ENCODE assay signal across 38 cellular contexts in genomic region chr2:73703675-73704074, GRCh38.
"Had no signal": no experiment of that assay in that cellular context is flagged by ENCODE, and none has a peak within 500 bp of the region (broad histone marks: within the 10 kb centered on the region; RNA-seq: fewer than 3 reads in every experiment).

No MANE protein-coding gene starts in this region.

- H3K9me3 ChIP-seq: SJSA1, SK-N-SH had no signal

- H3K36me3 Mint-ChIP-seq: activated CD8-positive, alpha-beta memory T cell treated with anti-CD3 and anti-CD28 coated beads, Interleukin-2, amount 10 ng/mL, durations not matched to agents 7 days and 5 days; activated naive CD4-positive, alpha-beta T cell treated with anti-CD3 and anti-CD28 coated beads, Interleukin-2, amount 10 ng/mL, durations not matched to agents 7 days and 5 days; activated naive CD8-positive, alpha-beta T cell treated with anti-CD3 and anti-CD28 coated beads for 36 hours had no signal

- DNase-seq: activated B cell treated with CpG ODN at 0.5 μM for 24 hours; activated CD4-positive, alpha-beta memory T cell treated with anti-CD3 and anti-CD28 coated beads, Interleukin-2, amount 10 ng/mL, durations not matched to agents 7 days and 5 days; activated CD4-positive, alpha-beta T cell treated with anti-CD3 and anti-CD28 coated beads for 4 hours; activated CD4-positive, alpha-beta T cell treated with anti-CD3 and anti-CD28 coated beads, Interleukin-2, amount 50 U/mL, for 1 hour; activated CD4-positive, CD25-positive, alpha-beta regulatory T cell treated with anti-CD3 and anti-CD28 coated beads, Interleukin-2, amount 50 U/mL, for 72 hours; activated CD8-positive, alpha-beta memory T cell treated with anti-CD3 and anti-CD28 coated beads for 24 hours; activated CD8-positive, alpha-beta memory T cell treated with anti-CD3 and anti-CD28 coated beads, Interleukin-2, amount 10 ng/mL, durations not matched to agents 7 days and 5 days; activated CD8-positive, alpha-beta memory T cell treated with anti-CD3 and anti-CD28 coated beads, Interleukin-2, amount 50 U/mL, for 48 hours; activated effector memory CD4-positive, alpha-beta T cell treated with Interleukin-2 at 50 U/mL for 16 hours; activated naive CD4-positive, alpha-beta T cell treated with anti-CD3 and anti-CD28 coated beads, Interleukin-2, amount 10 ng/mL, durations not matched to agents 7 days and 5 days; activated naive CD8-positive, alpha-beta T cell treated with anti-CD3 and anti-CD28 coated beads for 36 hours; activated T-cell treated with anti-CD3 and anti-CD28 coated beads, Interleukin-2, amount 50 U/mL, for 48 hours; amniotic stem cell; aorta; brain microvascular endothelial cell; Kasumi-1; KG1; MM.1S; NCI-H1092 treated with DMSO at 0.1 percent for 48 hours; NCI-H146; NCI-H187; NCI-H2029 treated with DMSO at 0.1 percent for 48 hours; NCI-H2107; NCI-H2171; NCI-H510A; NCI-H526; NCI-H748 treated with DMSO at 0.1 percent for 48 hours; NK-92 treated with Interleukin-12 subunit alpha and Interleukin-12 subunit beta, amount 100 ng/mL, for 24 hours; PC-3; Peyer's patch; RPMI8226; SHP77 treated with DMSO at 0.1 percent for 48 hours; SK-N-SH had no signal

- ATAC-seq: activated CD8-positive, alpha-beta memory T cell treated with anti-CD3 and anti-CD28 coated beads, Interleukin-2, amount 10 ng/mL, durations not matched to agents 7 days and 5 days; PC-3 had no signal

- H3K9ac ChIP-seq: SK-N-SH had no signal

- H3K9me3 Mint-ChIP-seq: activated B cell treated with CpG ODN at 0.5 μM for 24 hours; activated naive CD8-positive, alpha-beta T cell treated with anti-CD3 and anti-CD28 coated beads for 36 hours; central memory CD8-positive, alpha-beta T cell; T-helper 1 cell treated with Interleukin-12 subunit alpha and Interleukin-12 subunit beta and Interleukin-4 antibody, amounts not matched to agents 30 μg/mL and 1 μg/mL, for 36 hours; T-helper 2 cell treated with Interferon-gamma antibody and Interleukin-4, amounts not matched to agents 5 μg/mL and 100 μg/mL, for 36 hours had no signal

- H3K27ac Mint-ChIP-seq: activated B cell treated with CpG ODN at 0.5 μM for 24 hours; activated CD4-positive, alpha-beta memory T cell treated with anti-CD3 and anti-CD28 coated beads, Interleukin-2, amount 10 ng/mL, durations not matched to agents 7 days and 5 days; activated CD8-positive, alpha-beta memory T cell treated with anti-CD3 and anti-CD28 coated beads, Interleukin-2, amount 10 ng/mL, durations not matched to agents 7 days and 5 days; activated naive CD4-positive, alpha-beta T cell treated with anti-CD3 and anti-CD28 coated beads, Interleukin-2, amount 10 ng/mL, durations not matched to agents 7 days and 5 days; activated naive CD8-positive, alpha-beta T cell treated with anti-CD3 and anti-CD28 coated beads for 36 hours; T-helper 1 cell treated with Interleukin-12 subunit alpha and Interleukin-12 subunit beta and Interleukin-4 antibody, amounts not matched to agents 30 μg/mL and 1 μg/mL, for 36 hours; T-helper 2 cell treated with Interferon-gamma antibody and Interleukin-4, amounts not matched to agents 5 μg/mL and 100 μg/mL, for 36 hours had no signal

- H3K27me3 ChIP-seq: brain microvascular endothelial cell, Peyer's patch had no signal

- H3K27ac ChIP-seq: brain microvascular endothelial cell, Peyer's patch, SJSA1, VCaP had no signal

- H3K36me3 ChIP-seq: brain microvascular endothelial cell, Peyer's patch, SJSA1 had no signal

- H3K4me3 Mint-ChIP-seq: activated B cell treated with CpG ODN at 0.5 μM for 24 hours; activated CD4-positive, alpha-beta memory T cell treated with anti-CD3 and anti-CD28 coated beads, Interleukin-2, amount 10 ng/mL, durations not matched to agents 7 days and 5 days; activated CD8-positive, alpha-beta memory T cell treated with anti-CD3 and anti-CD28 coated beads, Interleukin-2, amount 10 ng/mL, durations not matched to agents 7 days and 5 days; activated naive CD4-positive, alpha-beta T cell treated with anti-CD3 and anti-CD28 coated beads, Interleukin-2, amount 10 ng/mL, durations not matched to agents 7 days and 5 days; activated naive CD8-positive, alpha-beta T cell treated with anti-CD3 and anti-CD28 coated beads for 36 hours; central memory CD8-positive, alpha-beta T cell; T-helper 1 cell treated with Interleukin-12 subunit alpha and Interleukin-12 subunit beta and Interleukin-4 antibody, amounts not matched to agents 30 μg/mL and 1 μg/mL, for 36 hours; T-helper 2 cell treated with Interferon-gamma antibody and Interleukin-4, amounts not matched to agents 5 μg/mL and 100 μg/mL, for 36 hours had no signal

- H3K4me3 ChIP-seq: Peyer's patch, SJSA1 had no signal

- H3K4me1 Mint-ChIP-seq: activated B cell treated with CpG ODN at 0.5 μM for 24 hours; activated CD4-positive, alpha-beta memory T cell treated with anti-CD3 and anti-CD28 coated beads, Interleukin-2, amount 10 ng/mL, durations not matched to agents 7 days and 5 days; activated CD8-positive, alpha-beta memory T cell treated with anti-CD3 and anti-CD28 coated beads, Interleukin-2, amount 10 ng/mL, durations not matched to agents 7 days and 5 days; activated naive CD4-positive, alpha-beta T cell treated with anti-CD3 and anti-CD28 coated beads, Interleukin-2, amount 10 ng/mL, durations not matched to agents 7 days and 5 days; activated naive CD8-positive, alpha-beta T cell treated with anti-CD3 and anti-CD28 coated beads for 36 hours; central memory CD8-positive, alpha-beta T cell had no signal

- H3K4me1 ChIP-seq: SJSA1 had no signal

- H3K4me2 ChIP-seq: SK-N-SH had no signal
